29 cellular contexts compared by ENCODE assay signal in the genomic region with DNA sequence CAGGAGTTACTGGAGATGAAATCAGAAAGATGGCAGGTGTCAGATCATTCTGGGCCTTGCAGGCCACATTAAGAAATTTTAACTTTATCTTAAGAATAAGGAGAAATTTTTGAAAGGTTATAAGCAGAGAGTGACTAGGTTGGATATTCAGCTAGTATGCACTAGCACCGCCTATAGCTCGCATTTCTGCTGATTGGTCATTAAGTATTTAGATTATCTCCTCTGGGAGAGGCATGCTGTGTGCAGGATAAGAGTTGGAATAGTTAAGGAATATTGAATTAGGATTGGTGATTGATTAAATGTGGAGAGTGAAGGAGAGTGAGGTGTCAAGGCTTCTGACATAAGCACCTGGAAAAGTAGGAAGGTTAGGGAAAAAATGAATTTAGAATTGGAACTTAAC.
DNase-seq lines count a peak whose midpoint lies in the region; ATAC-seq lines count a peak whose summit lies in the region.
"Had no signal": no experiment of that assay in that cellular context is flagged by ENCODE, and none has a peak within 500 bp of the region (broad histone marks: within the 10 kb centered on the region; RNA-seq: fewer than 3 reads in every experiment).

No MANE protein-coding gene starts in this region.

- peaks cover 12% of the 10 kb centered on the region for H3K36me3 Mint-ChIP-seq in activated naive CD4-positive, alpha-beta T cell treated with anti-CD3 and anti-CD28 coated beads, Interleukin-2, amount 50 U/mL, for 24 hours
- H3K36me3 Mint-ChIP-seq in T-helper 17 cell (ENCODE audit: low read depth): peaks cover 4% of the 10 kb centered on the region
- peaks cover 8% of the 10 kb centered on the region for H3K36me3 Mint-ChIP-seq in activated naive CD8-positive, alpha-beta T cell treated with anti-CD3 and anti-CD28 coated beads, Interleukin-2, amount 50 U/mL, for 24 hours (ENCODE audit: low read depth)
- peaks cover 5% of the 10 kb centered on the region in 2 donors for H3K36me3 Mint-ChIP-seq in stimulated activated naive B cell treated with anti-CD40 and anti-IgM and Interleukin-4, amounts not matched to agents 10 μg/mL and 1 μg/mL and 100 μg/mL, for 72 hours

- peaks cover 88% of the 10 kb centered on the region for H3K4me1 Mint-ChIP-seq in activated naive CD4-positive, alpha-beta T cell treated with anti-CD3 and anti-CD28 coated beads, Interleukin-2, amount 50 U/mL, for 24 hours
- peaks cover 57% of the 10 kb centered on the region for H3K4me1 Mint-ChIP-seq in T-helper 17 cell
- peaks cover 89% of the 10 kb centered on the region for H3K4me1 Mint-ChIP-seq in activated naive CD8-positive, alpha-beta T cell treated with anti-CD3 and anti-CD28 coated beads, Interleukin-2, amount 50 U/mL, for 24 hours
- H3K4me1 Mint-ChIP-seq in stimulated activated naive B cell treated with anti-CD40 and anti-IgM and Interleukin-4, amounts not matched to agents 10 μg/mL and 1 μg/mL and 100 μg/mL, for 72 hours: peaks cover 45 to 89% of the 10 kb centered on the region in 2 donors

- no peaks in the 10 kb centered on the region for H3K9me3 ChIP-seq in T-helper 17 cell (ENCODE audit: control insufficient read depth, low read length, poor library complexity, severe bottlenecking)
- H3K9me3 ChIP-seq: adrenal gland, body of pancreas, neutrophil, sigmoid colon, vagina had no signal

- H3K9me3 Mint-ChIP-seq in activated naive CD4-positive, alpha-beta T cell treated with anti-CD3 and anti-CD28 coated beads, Interleukin-2, amount 50 U/mL, for 24 hours: peaks cover 10% of the 10 kb centered on the region
- H3K9me3 Mint-ChIP-seq in activated naive CD8-positive, alpha-beta T cell treated with anti-CD3 and anti-CD28 coated beads, Interleukin-2, amount 50 U/mL, for 24 hours: no peaks in the 10 kb centered on the region
- no peaks in the 10 kb centered on the region for H3K9me3 Mint-ChIP-seq in stimulated activated naive B cell treated with anti-CD40 and anti-IgM and Interleukin-4, amounts not matched to agents 10 μg/mL and 1 μg/mL and 100 μg/mL, for 72 hours

- ATAC-seq in T-helper 17 cell (no peak), GM19035 (IDR thresholded peaks at IDR 0.05; ENCODE audit: unreplicated experiment) (no peak), HG03469 (IDR thresholded peaks at IDR 0.05; ENCODE audit: unreplicated experiment) (no peak)
- ATAC-seq in activated naive CD8-positive, alpha-beta T cell treated with anti-CD3 and anti-CD28 coated beads, Interleukin-2, amount 50 U/mL, for 24 hours: no peak
- ATAC-seq in stimulated activated naive B cell treated with anti-CD40 and anti-IgM and Interleukin-4, amounts not matched to agents 10 μg/mL and 1 μg/mL and 100 μg/mL, for 72 hours (replicated peaks): no peak
- ATAC-seq: body of pancreas, HCT116, left colon had no signal

- DNase-seq in activated naive CD4-positive, alpha-beta T cell treated with anti-CD3 and anti-CD28 coated beads, Interleukin-2, amount 50 U/mL, for 16 hours: no peak
- DNase-seq in T-helper 17 cell (no peak), AML-193 (lab: John Stamatoyannopoulos, UW) (no peak)
- DNase-seq in activated naive CD8-positive, alpha-beta T cell treated with anti-CD3 and anti-CD28 coated beads, Interleukin-2, amount 50 U/mL, for 24 hours: no peak
- no peak for DNase-seq in stimulated activated naive B cell treated with anti-CD40 and anti-IgM and Interleukin-4, amounts not matched to agents 10 μg/mL and 1 μg/mL and 100 μg/mL, for 72 hours
- DNase-seq: activated CD4-positive, alpha-beta T cell treated with anti-CD3 and anti-CD28 coated beads, Interleukin-2, amount 50 U/mL, for 48 hours; activated T-cell treated with anti-CD3 and anti-CD28 coated beads, Interleukin-2, amount 50 U/mL, for 1 hour; adrenal gland; body of pancreas; C1 segment of cervical spinal cord; Calu3; cerebellar nuclear complex; DMS79 treated with DMSO at 0.1 percent for 48 hours; hippocampal formation; KG1; left colon; NCI-H1417 treated with DMSO at 0.1 percent for 48 hours; NCI-H2081; NCI-H446 treated with DMSO at 0.1 percent for 48 hours; NCI-H82; sigmoid colon; stimulated activated naive CD4-positive, alpha-beta T cell treated with Interleukin-2 at 50 U/mL for 16 hours had no signal

- no peaks in the 10 kb centered on the region for H3K27me3 Mint-ChIP-seq in activated naive CD4-positive, alpha-beta T cell treated with anti-CD3 and anti-CD28 coated beads, Interleukin-2, amount 50 U/mL, for 24 hours
- H3K27me3 Mint-ChIP-seq in T-helper 17 cell: no peaks in the 10 kb centered on the region
- no peaks in the 10 kb centered on the region for H3K27me3 Mint-ChIP-seq in activated naive CD8-positive, alpha-beta T cell treated with anti-CD3 and anti-CD28 coated beads, Interleukin-2, amount 50 U/mL, for 24 hours
- no peaks in the 10 kb centered on the region for H3K27me3 Mint-ChIP-seq in stimulated activated naive B cell treated with anti-CD40 and anti-IgM and Interleukin-4, amounts not matched to agents 10 μg/mL and 1 μg/mL and 100 μg/mL, for 72 hours
- H3K27me3 Mint-ChIP-seq: progenitor cell of endocrine pancreas had no signal

- H3K4me3 Mint-ChIP-seq in activated naive CD4-positive, alpha-beta T cell treated with anti-CD3 and anti-CD28 coated beads, Interleukin-2, amount 50 U/mL, for 24 hours: peak overlapping the region; percentile 67
- H3K4me3 Mint-ChIP-seq in T-helper 17 cell: no peak overlapping the region
- H3K4me3 Mint-ChIP-seq in activated naive CD8-positive, alpha-beta T cell treated with anti-CD3 and anti-CD28 coated beads, Interleukin-2, amount 50 U/mL, for 24 hours: no peak overlapping the region
- no peak overlapping the region for H3K4me3 Mint-ChIP-seq in stimulated activated naive B cell treated with anti-CD40 and anti-IgM and Interleukin-4, amounts not matched to agents 10 μg/mL and 1 μg/mL and 100 μg/mL, for 72 hours

- H3K27ac Mint-ChIP-seq in activated naive CD4-positive, alpha-beta T cell treated with anti-CD3 and anti-CD28 coated beads, Interleukin-2, amount 50 U/mL, for 24 hours: peak overlapping the region; percentile 89
- H3K27ac Mint-ChIP-seq in T-helper 17 cell: peak overlapping the region; percentile 61
- H3K27ac Mint-ChIP-seq in activated naive CD8-positive, alpha-beta T cell treated with anti-CD3 and anti-CD28 coated beads, Interleukin-2, amount 50 U/mL, for 24 hours: peak overlapping the region; percentile 97
- H3K27ac Mint-ChIP-seq in stimulated activated naive B cell treated with anti-CD40 and anti-IgM and Interleukin-4, amounts not matched to agents 10 μg/mL and 1 μg/mL and 100 μg/mL, for 72 hours: peak overlapping the region; percentile 47
- H3K27ac Mint-ChIP-seq: progenitor cell of endocrine pancreas had no signal

Comparison
In these comparisons a context has a peak if more than half of its experiments do, and no peak if none do; other contexts are left out.
1. H3K27ac Mint-ChIP-seq: peak in every context shown above with its lines; median percentile 97 in activated naive CD8-positive, alpha-beta T cell treated with anti-CD3 and anti-CD28 coated beads, Interleukin-2, amount 50 U/mL, for 24 hours; 89 in activated naive CD4-positive, alpha-beta T cell treated with anti-CD3 and anti-CD28 coated beads, Interleukin-2, amount 50 U/mL, for 24 hours; 61 in T-helper 17 cell; 47 in stimulated activated naive B cell treated with anti-CD40 and anti-IgM and Interleukin-4, amounts not matched to agents 10 μg/mL and 1 μg/mL and 100 μg/mL, for 72 hours.